In the genomic region with DNA sequence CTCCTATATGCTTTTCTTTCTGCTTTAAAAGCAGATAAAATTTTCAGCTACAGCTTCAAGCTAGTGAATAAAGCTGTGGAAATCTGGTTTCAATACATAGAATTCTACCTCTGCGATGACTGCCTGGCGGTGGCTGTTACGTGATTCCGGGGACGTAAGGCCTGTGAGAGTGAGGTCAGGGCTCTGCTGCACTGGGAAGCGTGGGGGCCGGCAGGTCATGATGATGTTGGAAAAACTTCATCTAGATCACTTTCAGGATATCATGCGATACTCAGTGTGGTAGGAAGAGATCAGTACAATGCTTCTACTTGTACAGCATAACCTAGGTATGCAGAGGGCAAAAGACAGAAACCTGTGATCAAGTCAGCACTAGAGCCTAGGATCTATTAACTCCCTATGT, we compare ENCODE assay signal across 6 cellular contexts.
"Had no signal": no experiment of that assay in that cellular context is flagged by ENCODE, and none has a peak within 500 bp of the region (broad histone marks: within the 10 kb centered on the region; RNA-seq: fewer than 3 reads in every experiment).

No MANE protein-coding gene starts in this region.

- H3K4me3 ChIP-seq: GM23338 had no signal

- H3K27ac ChIP-seq: HL-60 had no signal

- H3K27ac Mint-ChIP-seq: GM23338 had no signal

- H3K4me1 Mint-ChIP-seq: GM23338, H9, IgD-negative memory B cell had no signal

- DNase-seq: H9, HCEC 1CT had no signal

- H3K9me3 Mint-ChIP-seq: GM23338 had no signal

- H3K4me3 Mint-ChIP-seq: GM23338, H9, IgD-negative memory B cell had no signal

- ATAC-seq: GM23338, HepG2 had no signal

- H3K36me3 Mint-ChIP-seq: IgD-negative memory B cell had no signal
